1 cellular context compared by ENCODE assay signal in genomic region chr10:97714401-97715258, GRCh38.
TF ChIP-seq lines count a peak whose summit lies in the region.

No MANE protein-coding gene starts in this region.

TF ChIP-seq in WTC11, 78 proteins besides CTCF, POLR2A, EP300 and RAD21 (continued from another document):
- TF ChIP-seq PRDM15 (CRISPR knock-in tag; IDR thresholded peaks at IDR 0.05) (peak; percentile 69), GTF2I (CRISPR knock-in tag; conservative IDR thresholded peaks at IDR 0.05) (no peak), SMAD3 (CRISPR knock-in tag; IDR thresholded peaks at IDR 0.05; ENCODE audit: borderline replicate concordance) (no peak), ATF3 (CRISPR knock-in tag; conservative IDR thresholded peaks at IDR 0.05) (no peak), NR3C1 (CRISPR knock-in tag; conservative IDR thresholded peaks at IDR 0.05; ENCODE audit: low read depth) (no peak), PREB (CRISPR knock-in tag; IDR thresholded peaks at IDR 0.05; ENCODE audit: borderline replicate concordance) (no peak), NFE2L1 (CRISPR knock-in tag; IDR thresholded peaks at IDR 0.05) (no peak), ZBTB21 (CRISPR knock-in tag; IDR thresholded peaks at IDR 0.05; ENCODE audit: borderline replicate concordance) (peak; percentile 17; the same call in 1 of the 2 replicates), ZNF138 (CRISPR knock-in tag; conservative IDR thresholded peaks at IDR 0.05) (no peak), HMGXB4 (CRISPR knock-in tag; IDR thresholded peaks at IDR 0.05) (peak; percentile 77; the same call in 1 of the 2 replicates), ZNF317 (CRISPR knock-in tag; IDR thresholded peaks at IDR 0.05; ENCODE audit: borderline replicate concordance, low read depth) (no peak; the same call in 1 of the 2 replicates), AFF4 (CRISPR knock-in tag; IDR thresholded peaks at IDR 0.05; ENCODE audit: borderline replicate concordance) (no peak), NR2C2 (CRISPR knock-in tag; IDR thresholded peaks at IDR 0.05) (no peak), ZNF121 (CRISPR knock-in tag; IDR thresholded peaks at IDR 0.05) (no peak), ZSCAN18 (CRISPR knock-in tag; IDR thresholded peaks at IDR 0.05) (no peak), FOXP4 (CRISPR knock-in tag; IDR thresholded peaks at IDR 0.05) (no peak), ZNF416 (CRISPR knock-in tag; IDR thresholded peaks at IDR 0.05) (no peak), ELF4 (CRISPR knock-in tag; IDR thresholded peaks at IDR 0.05; ENCODE audit: low read depth) (0 out of 2 replicates have a peak, but pooled peaks have one; percentile 56), AR (CRISPR knock-in tag; IDR thresholded peaks at IDR 0.05) (no peak), ZNF396 (CRISPR knock-in tag; IDR thresholded peaks at IDR 0.05; ENCODE audit: borderline replicate concordance) (no peak), TP53 (CRISPR knock-in tag; IDR thresholded peaks at IDR 0.05) (no peak; the same call in 1 of the 2 replicates), RORB (CRISPR knock-in tag; IDR thresholded peaks at IDR 0.05) (no peak), SMAD4 (CRISPR knock-in tag; IDR thresholded peaks at IDR 0.05) (no peak), KAT7 (CRISPR knock-in tag; IDR thresholded peaks at IDR 0.05; ENCODE audit: borderline replicate concordance) (no peak), JUN (CRISPR knock-in tag; IDR thresholded peaks at IDR 0.05) (no peak; the same call in 1 of the 2 replicates), ETV6 (CRISPR knock-in tag; IDR thresholded peaks at IDR 0.05) (0 out of 2 replicates have a peak, but pooled peaks have one; percentile 13), PRRX2 (CRISPR knock-in tag; IDR thresholded peaks at IDR 0.05) (no peak)
- TF ChIP-seq, protein P1, sequence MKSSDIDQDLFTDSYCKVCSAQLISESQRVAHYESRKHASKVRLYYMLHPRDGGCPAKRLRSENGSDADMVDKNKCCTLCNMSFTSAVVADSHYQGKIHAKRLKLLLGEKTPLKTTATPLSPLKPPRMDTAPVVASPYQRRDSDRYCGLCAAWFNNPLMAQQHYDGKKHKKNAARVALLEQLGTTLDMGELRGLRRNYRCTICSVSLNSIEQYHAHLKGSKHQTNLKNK (CRISPR knock-in tag; IDR thresholded peaks at IDR 0.05): no peak
- TF ChIP-seq, protein P2, sequence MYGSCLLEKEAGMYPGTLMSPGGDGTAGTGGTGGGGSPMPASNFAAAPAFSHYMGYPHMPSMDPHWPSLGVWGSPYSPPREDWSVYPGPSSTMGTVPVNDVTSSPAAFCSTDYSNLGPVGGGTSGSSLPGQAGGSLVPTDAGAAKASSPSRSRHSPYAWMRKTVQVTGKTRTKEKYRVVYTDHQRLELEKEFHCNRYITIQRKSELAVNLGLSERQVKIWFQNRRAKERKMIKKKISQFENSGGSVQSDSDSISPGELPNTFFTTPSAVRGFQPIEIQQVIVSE (CRISPR knock-in tag; IDR thresholded peaks at IDR 0.05; ENCODE audit: borderline replicate concordance): no peak
- TF ChIP-seq, protein P3, sequence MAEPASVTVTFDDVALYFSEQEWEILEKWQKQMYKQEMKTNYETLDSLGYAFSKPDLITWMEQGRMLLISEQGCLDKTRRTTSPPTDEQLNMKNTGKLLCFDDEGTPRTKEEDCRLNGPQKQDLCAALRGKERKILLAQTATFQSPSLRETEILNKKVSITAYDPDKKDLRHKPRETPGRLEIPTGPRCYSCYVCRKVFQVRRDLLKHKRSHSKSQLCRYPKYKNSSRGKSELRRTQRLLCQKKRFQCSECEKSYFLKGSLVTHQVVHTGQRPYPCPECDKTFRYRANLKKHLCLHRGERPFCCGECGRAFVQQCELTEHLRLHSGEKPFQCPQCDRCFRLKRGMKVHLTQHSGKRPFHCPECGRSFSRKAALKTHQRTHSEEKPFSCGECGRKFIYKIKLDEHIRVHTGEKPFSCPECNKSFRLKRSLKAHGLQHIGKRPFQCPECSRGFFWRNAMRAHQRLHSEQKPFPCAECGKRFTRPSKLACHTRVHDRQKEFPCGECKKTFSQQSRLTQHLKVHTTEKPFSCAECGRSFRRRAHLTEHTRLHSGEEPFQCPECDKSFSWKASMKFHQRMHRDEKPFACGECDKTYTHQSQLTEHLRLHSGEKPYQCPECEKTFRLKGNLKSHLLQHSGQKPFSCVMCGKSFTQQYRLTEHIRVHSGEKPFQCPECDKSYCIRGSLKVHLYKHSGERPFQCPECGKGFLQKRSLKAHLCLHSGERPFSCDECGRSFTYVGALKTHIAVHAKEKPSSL (CRISPR knock-in tag; conservative IDR thresholded peaks at IDR 0.05): no peak
- TF ChIP-seq, protein P4, sequence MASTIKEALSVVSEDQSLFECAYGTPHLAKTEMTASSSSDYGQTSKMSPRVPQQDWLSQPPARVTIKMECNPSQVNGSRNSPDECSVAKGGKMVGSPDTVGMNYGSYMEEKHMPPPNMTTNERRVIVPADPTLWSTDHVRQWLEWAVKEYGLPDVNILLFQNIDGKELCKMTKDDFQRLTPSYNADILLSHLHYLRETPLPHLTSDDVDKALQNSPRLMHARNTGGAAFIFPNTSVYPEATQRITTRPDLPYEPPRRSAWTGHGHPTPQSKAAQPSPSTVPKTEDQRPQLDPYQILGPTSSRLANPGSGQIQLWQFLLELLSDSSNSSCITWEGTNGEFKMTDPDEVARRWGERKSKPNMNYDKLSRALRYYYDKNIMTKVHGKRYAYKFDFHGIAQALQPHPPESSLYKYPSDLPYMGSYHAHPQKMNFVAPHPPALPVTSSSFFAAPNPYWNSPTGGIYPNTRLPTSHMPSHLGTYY (CRISPR knock-in tag; IDR thresholded peaks at IDR 0.05): no peak
